Comparison of ENCODE assay signal across 31 cellular contexts in genomic region chr3:39882111-39882510, GRCh38.
"Had no signal": no experiment of that assay in that cellular context is flagged by ENCODE, and none has a peak within 500 bp of the region (broad histone marks: within the 10 kb centered on the region; RNA-seq: fewer than 3 reads in every experiment).

No MANE protein-coding gene starts in this region.

- H3K27ac ChIP-seq: adrenal gland, ascending aorta, body of pancreas, brain microvascular endothelial cell, breast epithelium, cardiac muscle cell had no signal

- DNase-seq: activated effector memory CD4-positive, alpha-beta T cell treated with anti-CD3 and anti-CD28 coated beads, Interleukin-2, amount 50 U/mL, for 16 hours; activated effector memory CD4-positive, alpha-beta T cell treated with Interleukin-2 at 50 U/mL for 16 hours; activated gamma-delta T cell; activated gamma-delta T cell treated with Interleukin-2 at 50 U/mL for 16 hours; activated naive CD4-positive, alpha-beta T cell; activated naive CD4-positive, alpha-beta T cell treated with anti-CD3 and anti-CD28 coated beads for 36 hours; activated naive CD4-positive, alpha-beta T cell treated with anti-CD3 and anti-CD28 coated beads, Interleukin-2, amount 10 ng/mL, durations not matched to agents 7 days and 5 days; activated naive CD4-positive, alpha-beta T cell treated with anti-CD3 and anti-CD28 coated beads, Interleukin-2, amount 50 U/mL, for 16 hours; activated naive CD4-positive, alpha-beta T cell treated with Interleukin-2 at 50 U/mL for 16 hours; activated naive CD8-positive, alpha-beta T cell treated with anti-CD3 and anti-CD28 coated beads for 36 hours; activated naive CD8-positive, alpha-beta T cell treated with anti-CD3 and anti-CD28 coated beads, Interleukin-2, amount 10 ng/mL, durations not matched to agents 7 days and 5 days; activated naive CD8-positive, alpha-beta T cell treated with anti-CD3 and anti-CD28 coated beads, Interleukin-2, amount 50 U/mL, for 24 hours; activated T-cell treated with anti-CD3 and anti-CD28 coated beads, Interleukin-2, amount 50 U/mL, for 24 hours; activated T-cell treated with anti-CD3 and anti-CD28 coated beads, Interleukin-2, amount 50 U/mL, for 4 hours; activated T-cell treated with anti-CD3 and anti-CD28 coated beads, Interleukin-2, amount 50 U/mL, for 48 hours; activated T-cell treated with anti-CD3 and anti-CD28 coated beads, Interleukin-2, amount 50 U/mL, for 72 hours; adrenal gland; amniotic stem cell; amygdala; anterior cingulate cortex; aorta; body of pancreas; brain microvascular endothelial cell; caudate nucleus; central memory CD4-positive, alpha-beta T cell; cerebellar nuclear complex had no signal

- H3K9me3 ChIP-seq: ascending aorta, body of pancreas, breast epithelium had no signal

- H3K36me3 ChIP-seq: adrenal gland, ascending aorta, brain microvascular endothelial cell, breast epithelium, cardiac muscle cell had no signal

- ATAC-seq: activated naive CD4-positive, alpha-beta T cell treated with anti-CD3 and anti-CD28 coated beads, Interleukin-2, amount 50 U/mL, for 72 hours; activated naive CD8-positive, alpha-beta T cell treated with anti-CD3 and anti-CD28 coated beads, Interleukin-2, amount 50 U/mL, for 24 hours; activated T-cell treated with anti-CD3 and anti-CD28 coated beads, Interleukin-2, amount 50 U/mL, for 4 hours; activated T-cell treated with anti-CD3 and anti-CD28 coated beads, Interleukin-2, amount 50 U/mL, for 72 hours; activated T-helper 17 cell treated with anti-CD3 and anti-CD28 coated beads, Interleukin-2, amount 50 U/mL, for 72 hours; body of pancreas had no signal

- H3K4me3 ChIP-seq: adrenal gland, ascending aorta, body of pancreas, breast epithelium, cardiac muscle cell had no signal

- H3K27me3 ChIP-seq: adrenal gland, ascending aorta, body of pancreas, brain microvascular endothelial cell, breast epithelium, cardiac muscle cell had no signal

- H3K4me1 ChIP-seq: adrenal gland, ascending aorta, body of pancreas, breast epithelium had no signal
